Comparison of ENCODE assay signal across 29 cellular contexts in genomic region chr9:37281541-37281940, GRCh38.
DNase-seq lines count a peak whose midpoint lies in the region; TF ChIP-seq lines count a peak whose summit lies in the region.
"Had no signal": no experiment of that assay in that cellular context is flagged by ENCODE, and none has a peak within 500 bp of the region (broad histone marks: within the 10 kb centered on the region; RNA-seq: fewer than 3 reads in every experiment).

No MANE protein-coding gene starts in this region.

- peak overlapping the region; percentile 54 for H3K4me2 ChIP-seq in DOHH2 (ENCODE audit: low read length)
- H3K4me2 ChIP-seq in Karpas-422 (ENCODE audit: low read depth, low read length, poor library complexity, severe bottlenecking): peak overlapping the region; percentile 43
- H3K4me2 ChIP-seq in SU-DHL-6 (ENCODE audit: low read depth, low read length, poor library complexity, severe bottlenecking): peak overlapping the region; percentile 87
- H3K4me2 ChIP-seq in PC-9: no peak overlapping the region

- H3F3A ChIP-seq in DOHH2 (ENCODE audit: control insufficient read depth, insufficient read depth) (peaks cover 44% of the 10 kb centered on the region), SU-DHL-6 (ENCODE audit: insufficient read depth) (peaks cover 96% of the 10 kb centered on the region), PC-9 (ENCODE audit: insufficient read depth, low read depth) (no peaks in the 10 kb centered on the region)

- H3K79me2 ChIP-seq in DOHH2 (ENCODE audit: control insufficient read depth, low read length): peaks cover 85% of the 10 kb centered on the region
- H3K79me2 ChIP-seq in Karpas-422 (ENCODE audit: low read length): peaks cover 80% of the 10 kb centered on the region
- H3K79me2 ChIP-seq in SU-DHL-6 (ENCODE audit: insufficient read depth, low read length): peaks cover 100% of the 10 kb centered on the region
- H3K79me2 ChIP-seq in PC-9 (ENCODE audit: low read depth): no peaks in the 10 kb centered on the region

- H2AFZ ChIP-seq in Karpas-422 (ENCODE audit: low read length) (no peak overlapping the region), SU-DHL-6 (ENCODE audit: low read depth, low read length, severe bottlenecking) (no peak overlapping the region), PC-9 (no peak overlapping the region)

- no peak overlapping the region for H3K4me3 Mint-ChIP-seq in glutamatergic neuron (ENCODE audit: unreplicated experiment)
- H3K4me3 Mint-ChIP-seq: activated CD4-positive, alpha-beta T cell treated with anti-CD3 and anti-CD28 coated beads, Interleukin-2, amount 10 ng/mL, durations not matched to agents 7 days and 5 days; nephron progenitor cell had no signal

- H3K9ac ChIP-seq in Karpas-422 (ENCODE audit: low read length): no peak overlapping the region; the same call in 1 of the 2 replicates
- peak overlapping the region; percentile 53 for H3K9ac ChIP-seq in SU-DHL-6 (ENCODE audit: low read length)

- H4K20me1 ChIP-seq in DOHH2 (ENCODE audit: control insufficient read depth, insufficient read depth, low read depth, low read length): no peaks in the 10 kb centered on the region
- H4K20me1 ChIP-seq in Karpas-422 (ENCODE audit: insufficient read depth, low read depth, low read length): no peaks in the 10 kb centered on the region
- no peaks in the 10 kb centered on the region; the same call in 1 of the 2 replicates for H4K20me1 ChIP-seq in SU-DHL-6 (ENCODE audit: low read depth, low read length)
- H4K20me1 ChIP-seq in PC-9 (ENCODE audit: insufficient read depth): no peaks in the 10 kb centered on the region

- DNase-seq in Karpas-422 (no peak), renal cortical epithelial cell (ENCODE audit: low read depth) (peak; percentile 42), PC-9 (no peak), glutamatergic neuron (no peak)
- DNase-seq in stimulated activated CD4-positive, alpha-beta T cell treated with anti-CD3 and anti-CD28 coated beads, Interleukin-15, amount 100 ng/mL, for 24 hours: no peak
- DNase-seq: activated CD4-positive, alpha-beta T cell treated with anti-CD3 and anti-CD28 coated beads, Interleukin-2, amount 10 ng/mL, durations not matched to agents 7 days and 5 days; amygdala; brain microvascular endothelial cell; Calu3; dorsolateral prefrontal cortex; esophagus squamous epithelium; foreskin melanocyte; heart right ventricle; Kasumi-1; NCI-H1436 treated with DMSO at 0.1 percent for 48 hours; NCI-H2171; NCI-H524 treated with DMSO at 0.1 percent for 48 hours; nephron progenitor cell; NK-92 treated with Interleukin-12 subunit alpha and Interleukin-12 subunit beta, amount 100 ng/mL, for 24 hours; retina; SIG-M5; stimulated activated naive CD4-positive, alpha-beta T cell; T-helper 9 cell; upper lobe of right lung; WERI-Rb-1 had no signal

- H3K9me2 ChIP-seq in DOHH2 (replicated peaks; ENCODE audit: control insufficient read depth, low read length) (no peaks in the 10 kb centered on the region), Karpas-422 (replicated peaks; ENCODE audit: insufficient read depth, low read length) (no peaks in the 10 kb centered on the region), SU-DHL-6 (replicated peaks; ENCODE audit: insufficient read depth, low read length) (no peaks in the 10 kb centered on the region), PC-9 (ENCODE audit: insufficient read depth) (no peaks in the 10 kb centered on the region)

- intact Hi-C loops in PC-9 (cut with micrococcal nuclease; ENCODE audit: unreplicated experiment): no loop called here

- no peaks in the 10 kb centered on the region for H3K36me3 Mint-ChIP-seq in glutamatergic neuron (ENCODE audit: unreplicated experiment)

- peaks cover 2% of the 10 kb centered on the region for H3K9me3 Mint-ChIP-seq in glutamatergic neuron (ENCODE audit: unreplicated experiment)
- H3K9me3 Mint-ChIP-seq: activated CD4-positive, alpha-beta T cell treated with anti-CD3 and anti-CD28 coated beads, Interleukin-2, amount 10 ng/mL, durations not matched to agents 7 days and 5 days; activated naive CD4-positive, alpha-beta T cell treated with anti-CD3 and anti-CD28 coated beads, Interleukin-2, amount 50 U/mL, for 72 hours; nephron progenitor cell had no signal

- CTCF ChIA-PET in PC-9 (lab: Charles Lee): interaction anchor here (0.6 kb wide), 1 partner anchor 1734 kb away, joined by 3 read pairs; no protein-coding TSS in a partner anchor

- H3K4me1 Mint-ChIP-seq in glutamatergic neuron (ENCODE audit: low read depth, unreplicated experiment): peaks cover 15% of the 10 kb centered on the region
- H3K4me1 Mint-ChIP-seq: nephron progenitor cell had no signal

- H3K4me3 ChIP-seq in DOHH2 (ENCODE audit: low read length) (peak overlapping the region; percentile 31), Karpas-422 (ENCODE audit: low read length) (no peak overlapping the region), SU-DHL-6 (ENCODE audit: insufficient read depth, low read length, poor library complexity, severe bottlenecking) (peak overlapping the region; percentile 22), PC-9 (no peak overlapping the region)
- H3K4me3 ChIP-seq: dorsolateral prefrontal cortex, esophagus squamous epithelium, heart right ventricle, suprapubic skin, upper lobe of right lung had no signal

- no TSS peak for BruUV-seq in PC-9 (replicated peaks; lab: Mats Ljungman, UMichigan)

- no peaks in the 10 kb centered on the region for H3K27me3 Mint-ChIP-seq in glutamatergic neuron (ENCODE audit: unreplicated experiment)
- H3K27me3 Mint-ChIP-seq: activated CD4-positive, alpha-beta T cell treated with anti-CD3 and anti-CD28 coated beads, Interleukin-2, amount 10 ng/mL, durations not matched to agents 7 days and 5 days had no signal

- no peaks in the 10 kb centered on the region for H3K9me3 ChIP-seq in DOHH2 (ENCODE audit: control insufficient read depth, insufficient read depth, low read length)
- H3K9me3 ChIP-seq in Karpas-422 (ENCODE audit: low read length): no peaks in the 10 kb centered on the region
- H3K9me3 ChIP-seq in SU-DHL-6 (ENCODE audit: insufficient read depth, low read length): no peaks in the 10 kb centered on the region
- H3K9me3 ChIP-seq in PC-9 (ENCODE audit: insufficient read depth, low read depth): no peaks in the 10 kb centered on the region
- H3K9me3 ChIP-seq: esophagus squamous epithelium, suprapubic skin, upper lobe of right lung had no signal

- H3K4me1 ChIP-seq in DOHH2 (ENCODE audit: control insufficient read depth, low read length) (peaks cover 88% of the 10 kb centered on the region), Karpas-422 (ENCODE audit: low read length) (peaks cover 58% of the 10 kb centered on the region), PC-9 (replicated peaks; ENCODE audit: insufficient read depth) (no peaks in the 10 kb centered on the region)
- H3K4me1 ChIP-seq: suprapubic skin, upper lobe of right lung had no signal

- no peak overlapping the region for H3K27ac Mint-ChIP-seq in glutamatergic neuron (ENCODE audit: unreplicated experiment)
- H3K27ac Mint-ChIP-seq: activated CD4-positive, alpha-beta T cell treated with anti-CD3 and anti-CD28 coated beads, Interleukin-2, amount 10 ng/mL, durations not matched to agents 7 days and 5 days; nephron progenitor cell had no signal

- H3K27ac ChIP-seq in DOHH2 (ENCODE audit: low read depth, low read length) (peak overlapping the region; percentile 88), Karpas-422 (ENCODE audit: low read length) (peak overlapping the region; percentile 93), SU-DHL-6 (ENCODE audit: low read depth, low read length) (peak overlapping the region; percentile 94), PC-9 (no peak overlapping the region)
- H3K27ac ChIP-seq: brain microvascular endothelial cell, dorsolateral prefrontal cortex, esophagus squamous epithelium, heart right ventricle, suprapubic skin, upper lobe of right lung, WERI-Rb-1 had no signal

- peaks cover 11% of the 10 kb centered on the region for H3K36me3 ChIP-seq in DOHH2 (ENCODE audit: control insufficient read depth, low read length)
- H3K36me3 ChIP-seq in Karpas-422 (ENCODE audit: insufficient read depth, low read length): peaks cover 9% of the 10 kb centered on the region
- H3K36me3 ChIP-seq in SU-DHL-6 (ENCODE audit: low read length): peaks cover 14% of the 10 kb centered on the region
- no peaks in the 10 kb centered on the region for H3K36me3 ChIP-seq in PC-9 (ENCODE audit: low read depth)
- H3K36me3 ChIP-seq: brain microvascular endothelial cell, esophagus squamous epithelium, heart right ventricle, suprapubic skin, upper lobe of right lung, WERI-Rb-1 had no signal

- TF ChIP-seq CTCF in DOHH2 (IDR thresholded peaks at IDR 0.05; ENCODE audit: low read depth, low read length, poor library complexity, severe bottlenecking): no peak
- TF ChIP-seq CTCF in SU-DHL-6 (IDR thresholded peaks at IDR 0.05; ENCODE audit: insufficient read depth, low read length, poor library complexity, severe bottlenecking): no peak
- TF ChIP-seq CTCF in PC-9 (conservative IDR thresholded peaks at IDR 0.05): no peak
- TF ChIP-seq CTCF in glutamatergic neuron (IDR thresholded peaks at IDR 0.05; ENCODE audit: partially characterized antibody, unreplicated experiment): no peak

- H3K27me3 ChIP-seq in DOHH2 (ENCODE audit: control insufficient read depth, low read length) (no peaks in the 10 kb centered on the region), Karpas-422 (ENCODE audit: low read length) (no peaks in the 10 kb centered on the region), SU-DHL-6 (ENCODE audit: low read length) (no peaks in the 10 kb centered on the region), PC-9 (ENCODE audit: insufficient read depth, low read depth) (no peaks in the 10 kb centered on the region)
- H3K27me3 ChIP-seq: brain microvascular endothelial cell, dorsolateral prefrontal cortex, esophagus squamous epithelium, heart right ventricle, suprapubic skin, upper lobe of right lung had no signal

- POLR2A ChIA-PET in PC-9 (lab: Charles Lee; ENCODE audit: unreplicated experiment): no interaction called here

Comparison
In these comparisons a context has a peak if more than half of its experiments do, and no peak if none do; other contexts are left out.
1. H3K4me3 ChIP-seq: peak in DOHH2 (single experiment) and SU-DHL-6 (single experiment); none in Karpas-422 (single experiment) and PC-9 (single experiment).